21 cellular contexts compared by ENCODE assay signal in the genomic region with DNA sequence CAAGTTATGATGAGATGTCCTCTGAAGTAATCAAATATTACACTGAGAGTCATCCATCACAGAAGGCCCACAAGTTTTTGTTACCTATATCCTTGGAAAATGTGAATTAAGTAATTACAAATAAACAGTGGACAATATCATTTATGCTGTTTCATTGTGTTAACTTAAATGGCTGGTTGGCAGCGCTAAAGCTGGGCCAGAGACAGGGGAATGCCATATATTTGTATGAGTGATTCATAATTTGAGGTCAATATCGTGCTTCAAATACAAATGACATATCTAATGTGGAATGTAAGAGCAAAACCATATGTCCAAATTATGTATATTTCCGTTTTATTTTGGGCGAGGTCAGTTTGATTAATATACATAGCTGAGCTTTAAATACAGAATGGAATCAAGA.
A peak's percentile ranks its signal among the peaks of the same experiment; 100 is the strongest.
DNase-seq lines count a peak whose midpoint lies in the region; ATAC-seq, FAIRE-seq and TF ChIP-seq lines count a peak whose summit lies in the region.
"Had no signal": no experiment of that assay in that cellular context is flagged by ENCODE, and none has a peak within 500 bp of the region (broad histone marks: within the 10 kb centered on the region; RNA-seq: fewer than 3 reads in every experiment).

No MANE protein-coding gene starts in this region.

- 0 out of 2 replicates have a peak overlapping the region, but pooled peaks have one; percentile 17 for H2AFZ ChIP-seq in PC-9

- no peaks in the 10 kb centered on the region for H3K4me1 ChIP-seq in PC-9 (replicated peaks; ENCODE audit: insufficient read depth)
- H3K4me1 ChIP-seq in naive thymus-derived CD4-positive, alpha-beta T cell (ENCODE audit: control insufficient read depth in 2 of 2, insufficient read depth in 2 of 2, low read length in 2 of 2), result no peaks in the 10 kb centered on the region

- no peaks in the 10 kb centered on the region for H3K9me2 ChIP-seq in PC-9 (ENCODE audit: insufficient read depth)

- no peaks in the 10 kb centered on the region for H3K36me3 ChIP-seq in PC-9 (ENCODE audit: low read depth)
- H3K36me3 ChIP-seq in bronchial epithelial cell (ENCODE audit: control insufficient read depth, insufficient read depth, low read length), result no peaks in the 10 kb centered on the region
- H3K36me3 ChIP-seq in naive thymus-derived CD4-positive, alpha-beta T cell (ENCODE audit: control insufficient read depth in 2 of 3, insufficient read depth in 3 of 3, low read length in 3 of 3), result no peaks in the 10 kb centered on the region

- no peak overlapping the region for H3K4me3 ChIP-seq in PC-9
- H3K4me3 ChIP-seq in bronchial epithelial cell (ENCODE audit: low read depth, low read length), result no peak overlapping the region
- no peak overlapping the region for H3K4me3 ChIP-seq in naive thymus-derived CD4-positive, alpha-beta T cell (ENCODE audit: low read length)

- no peaks in the 10 kb centered on the region for H3K27me3 Mint-ChIP-seq in naive thymus-derived CD4-positive, alpha-beta T cell
- H3K27me3 Mint-ChIP-seq: B cell; CD4-positive, CD25-positive, alpha-beta regulatory T cell; T-cell had no signal

- FAIRE-seq in bronchial epithelial cell (lab: Jason Lieb, UNC), result no peak
- FAIRE-seq: GM19239 had no signal

- H3K27me3 ChIP-seq in PC-9 (ENCODE audit: insufficient read depth, low read depth) (no peaks in the 10 kb centered on the region), bronchial epithelial cell (ENCODE audit: control insufficient read depth, insufficient read depth, low read length) (no peaks in the 10 kb centered on the region)
- no peaks in the 10 kb centered on the region for H3K27me3 ChIP-seq in naive thymus-derived CD4-positive, alpha-beta T cell (ENCODE audit: control insufficient read depth in 2 of 2, insufficient read depth in 2 of 2, low read length in 2 of 2)

- H3K27ac ChIP-seq in PC-9, result no peak overlapping the region
- no peak overlapping the region for H3K27ac ChIP-seq in naive thymus-derived CD4-positive, alpha-beta T cell (ENCODE audit: low read depth, low read length)
- H3K27ac ChIP-seq: KMS-11 had no signal

- H4K20me1 ChIP-seq in PC-9 (ENCODE audit: insufficient read depth), result no peaks in the 10 kb centered on the region

- no peak for ATAC-seq in naive thymus-derived CD4-positive, alpha-beta T cell
- ATAC-seq: Right ventricle myocardium inferior, T-cell had no signal

- no peak overlapping the region for H3K4me3 Mint-ChIP-seq in naive thymus-derived CD4-positive, alpha-beta T cell
- H3K4me3 Mint-ChIP-seq: B cell; CD4-positive, CD25-positive, alpha-beta regulatory T cell; T-cell had no signal

- no peak overlapping the region for H3K27ac Mint-ChIP-seq in naive thymus-derived CD4-positive, alpha-beta T cell
- H3K27ac Mint-ChIP-seq: B cell; CD4-positive, CD25-positive, alpha-beta regulatory T cell; T-cell had no signal

- no peaks in the 10 kb centered on the region for H3K9me3 ChIP-seq in PC-9 (ENCODE audit: insufficient read depth, low read depth)
- H3K9me3 ChIP-seq in naive thymus-derived CD4-positive, alpha-beta T cell (ENCODE audit: control insufficient read depth in 2 of 3, low read length in 3 of 3), result no peaks in the 10 kb centered on the region

- DNase-seq in HS-5 (ENCODE audit: low read depth), result peak; percentile 53
- DNase-seq in PC-9, result no peak
- DNase-seq in bronchial epithelial cell (ENCODE audit: low read depth), result peak; percentile 54
- peak; percentile 13 for DNase-seq in iris pigment epithelial cell (ENCODE audit: low read depth)
- DNase-seq in naive thymus-derived CD4-positive, alpha-beta T cell, result no peak
- no peak for DNase-seq in COLO668 (lab: John Stamatoyannopoulos, UW; ENCODE audit: unreplicated experiment)
- DNase-seq in stimulated activated CD4-positive, alpha-beta T cell treated with anti-CD3 and anti-CD28 coated beads, Interleukin-4, amount 100 ng/mL, for 1 hour, result no peak
- no peak for DNase-seq in LoVo (ENCODE audit: low spot score)
- DNase-seq: ACHN; Calu3; CD4-positive, CD25-positive, alpha-beta regulatory T cell; DMS53; H7; NCI-H187; NCI-H446; NCI-H748 treated with DMSO at 0.1 percent for 48 hours; T-cell had no signal

- H3F3A ChIP-seq in PC-9 (ENCODE audit: insufficient read depth, low read depth), result no peaks in the 10 kb centered on the region

- peaks cover 3 to 24% (median 9%) of the 10 kb centered on the region in 11 donors for H3K9me3 Mint-ChIP-seq in naive thymus-derived CD4-positive, alpha-beta T cell

- H3K4me1 Mint-ChIP-seq in naive thymus-derived CD4-positive, alpha-beta T cell, result no peaks in the 10 kb centered on the region
- H3K4me1 Mint-ChIP-seq: B cell; CD4-positive, CD25-positive, alpha-beta regulatory T cell; T-cell had no signal

- H3K79me2 ChIP-seq in PC-9 (ENCODE audit: low read depth), result no peaks in the 10 kb centered on the region

- no peak for TF ChIP-seq CTCF in PC-9 (conservative IDR thresholded peaks at IDR 0.05)
- no peak for TF ChIP-seq CTCF in bronchial epithelial cell (IDR thresholded peaks at IDR 0.05; ENCODE audit: insufficient read depth, low read length, severe bottlenecking)

- POLR2A ChIA-PET in PC-9 (lab: Charles Lee; ENCODE audit: unreplicated experiment), result no interaction called here
- POLR2A ChIA-PET in naive thymus-derived CD4-positive, alpha-beta T cell (lab: Charles Lee), result no interaction called here

- intact Hi-C loops in PC-9 (cut with micrococcal nuclease; ENCODE audit: unreplicated experiment), result no loop called here
- intact Hi-C loops in naive thymus-derived CD4-positive, alpha-beta T cell (cut with micrococcal nuclease), result no loop called here

- no peaks in the 10 kb centered on the region for H3K36me3 Mint-ChIP-seq in naive thymus-derived CD4-positive, alpha-beta T cell
- H3K36me3 Mint-ChIP-seq: CD4-positive, CD25-positive, alpha-beta regulatory T cell; T-cell had no signal

- no peak overlapping the region for H3K4me2 ChIP-seq in PC-9
- H3K4me2 ChIP-seq: KMS-11 had no signal

- BruUV-seq in PC-9 (replicated peaks; lab: Mats Ljungman, UMichigan), result no TSS peak

- CTCF ChIA-PET in PC-9 (lab: Charles Lee), result no interaction called here
- CTCF ChIA-PET in naive thymus-derived CD4-positive, alpha-beta T cell (lab: Charles Lee), result no interaction called here

Comparison
In these comparisons a context has a peak if more than half of its experiments do, and no peak if none do; other contexts are left out.
1. DNase-seq: peak in HS-5 (single experiment), bronchial epithelial cell (single experiment) and iris pigment epithelial cell (single experiment); none in PC-9 (0 of 2), naive thymus-derived CD4-positive, alpha-beta T cell (0 of 9), COLO668 (single experiment), stimulated activated CD4-positive, alpha-beta T cell treated with anti-CD3 and anti-CD28 coated beads, Interleukin-4, amount 100 ng/mL, for 1 hour (single experiment) and LoVo (single experiment).